ENCODE assay signal across 11 cellular contexts in genomic region chr4:1873776-1874175, GRCh38. TPM values are rescaled to one million over a fixed set of nuclear protein-coding genes. Genes with fewer than 3 reads are reported as not detected.
DNase-seq lines count a peak whose midpoint lies in the region; ATAC-seq, FAIRE-seq and TF ChIP-seq lines count a peak whose summit lies in the region.
"Had no signal": no experiment of that assay in that cellular context is flagged by ENCODE, and none has a peak within 500 bp of the region (broad histone marks: within the 10 kb centered on the region; RNA-seq: fewer than 3 reads in every experiment).

No MANE protein-coding gene starts in this region.

- TF ChIP-seq POLR2A in GM12878 (IDR thresholded peaks at IDR 0.05; ENCODE audit: low read depth, low read length): no peak

- H3K36me3 Mint-ChIP-seq in T-helper 1 cell treated with Interleukin-12 subunit alpha and Interleukin-12 subunit beta and Interleukin-4 antibody, amounts not matched to agents 30 μg/mL and 1 μg/mL, for 36 hours (ENCODE audit: low read depth): peaks cover 8% of the 10 kb centered on the region
- peaks cover 3% of the 10 kb centered on the region for H3K36me3 Mint-ChIP-seq in neural crest cell (ENCODE audit: low read depth)

- in situ Hi-C loops in GM12878 (cut with MboI): no loop called here

- POLR2A ChIA-PET in GM12878 (lab: Charles Lee): interaction anchor here (0.9 to 3.3 kb wide), 5 partner anchors 10 to 41 kb away, joined by 3 to 10 read pairs (median 6); partner anchors contain the start of gene LETM1

- WGBS in GM12878 (ENCODE audit: insufficient coverage, insufficient replicate concordance, low lambda C conversion rate, missing lambda C conversion rate): 35% methylated on average over 3 of the region's 3 CpGs

- BruUV-seq in GM12878 (replicated peaks; lab: Mats Ljungman, UMichigan): no TSS peak

- SMC1A ChIA-PET in GM12878 (lab: Charles Lee; ENCODE audit: uncharacterized antibody, unreplicated experiment): interaction anchor here (1.4 to 2.1 kb wide), 3 partner anchors 9 to 40 kb away, joined by 5 to 17 read pairs (median 5); no protein-coding TSS in a partner anchor

- H4K20me1 ChIP-seq in Karpas-422 (ENCODE audit: insufficient read depth, low read depth, low read length) (peaks cover 9% of the 10 kb centered on the region; the same call in 1 of the 2 replicates), GM12878 (ENCODE audit: control insufficient read depth, insufficient read depth) (no peaks in the 10 kb centered on the region; the same call in none of the 2 replicates)

- intact Hi-C loops in GM12878 (cut with micrococcal nuclease; ENCODE audit: unreplicated experiment): loop anchor here (2.0 to 10.0 kb wide), 3 partner anchors 25 to 541 kb away; partner anchors contain the start of genes CFAP99, SLBP and ZFYVE28

- H3K79me2 ChIP-seq in Karpas-422 (ENCODE audit: low read length): peaks cover 70% of the 10 kb centered on the region
- H3K79me2 ChIP-seq in GM12878 (ENCODE audit: control insufficient read depth, insufficient read depth, low read length): peaks cover 75% of the 10 kb centered on the region

- no peak for TF ChIP-seq RAD21 in GM12878 (IDR thresholded peaks at IDR 0.05; ENCODE audit: insufficient read depth, low read depth, low read length)

- peak overlapping the region; percentile 99 for H3K4me3 Mint-ChIP-seq in T-helper 1 cell treated with Interleukin-12 subunit alpha and Interleukin-12 subunit beta and Interleukin-4 antibody, amounts not matched to agents 30 μg/mL and 1 μg/mL, for 36 hours
- peak overlapping the region; percentile 90 for H3K4me3 Mint-ChIP-seq in neural crest cell

- no peaks in the 10 kb centered on the region for H3K27me3 Mint-ChIP-seq in T-helper 1 cell treated with Interleukin-12 subunit alpha and Interleukin-12 subunit beta and Interleukin-4 antibody, amounts not matched to agents 30 μg/mL and 1 μg/mL, for 36 hours (ENCODE audit: low read depth)
- peaks cover 4% of the 10 kb centered on the region for H3K27me3 Mint-ChIP-seq in neural crest cell (ENCODE audit: low read depth)

- H3K9ac ChIP-seq in Karpas-422 (ENCODE audit: low read length) (peak overlapping the region; percentile 97), GM12878 (ENCODE audit: control insufficient read depth, insufficient read depth, low read length) (peak overlapping the region; percentile 88)

- no peaks in the 10 kb centered on the region for H3K9me3 ChIP-seq in Karpas-422 (ENCODE audit: low read length)
- H3K9me3 ChIP-seq in GM12878 (replicated peaks; ENCODE audit: control insufficient read depth, insufficient read depth, low read length): no peaks in the 10 kb centered on the region
- H3K9me3 ChIP-seq: adrenal gland had no signal

- peak overlapping the region; percentile 94; the same call in 1 of the 2 replicates for H3K4me3 ChIP-seq in Karpas-422 (ENCODE audit: low read length)
- H3K4me3 ChIP-seq in GM12878: peak overlapping the region; percentile 74; the same call in 1 of the 2 replicates
- H3K4me3 ChIP-seq: adrenal gland had no signal

- FAIRE-seq in GM12878 (lab: Jason Lieb, UNC): no peak
- FAIRE-seq: TTC549 had no signal

- H3K27ac Mint-ChIP-seq in T-helper 1 cell treated with Interleukin-12 subunit alpha and Interleukin-12 subunit beta and Interleukin-4 antibody, amounts not matched to agents 30 μg/mL and 1 μg/mL, for 36 hours: peak overlapping the region; percentile 97
- H3K27ac Mint-ChIP-seq in neural crest cell (ENCODE audit: unreplicated experiment): no peak overlapping the region

- H3K9me2 ChIP-seq in Karpas-422 (replicated peaks; ENCODE audit: insufficient read depth, low read length): no peaks in the 10 kb centered on the region

- peaks cover 33% of the 10 kb centered on the region for H3K4me1 ChIP-seq in Karpas-422 (ENCODE audit: low read length)
- H3K4me1 ChIP-seq in GM12878 (ENCODE audit: control insufficient read depth, insufficient read depth, low read length): peaks cover 26% of the 10 kb centered on the region

- no peak for ATAC-seq in GM12878

- TF ChIP-seq EP300 in GM12878 (IDR thresholded peaks at IDR 0.05; ENCODE audit: borderline replicate concordance in 1 of 2, control insufficient read depth in 1 of 2, low read depth in 2 of 2, low read length in 2 of 2): no peak

- CTCF ChIA-PET in GM12878 (lab: Yijun Ruan, JAX): interaction anchor here (1.2 to 2.7 kb wide), 4 partner anchors 12 to 181 kb away, joined by 3 to 17 read pairs (median 6); no protein-coding TSS in a partner anchor

- H3K36me3 ChIP-seq in Karpas-422 (ENCODE audit: insufficient read depth, low read length): no peaks in the 10 kb centered on the region
- H3K36me3 ChIP-seq in GM12878 (ENCODE audit: control insufficient read depth in 2 of 2, insufficient read depth in 2 of 2, low read length in 1 of 2): peaks cover 0 to 2% of the 10 kb centered on the region in 2 experiments; a peak in 3 of 4 replicates
- H3K36me3 ChIP-seq: adrenal gland had no signal

- H3K27ac ChIP-seq in Karpas-422 (ENCODE audit: low read length) (peak overlapping the region; percentile 78), GM12878 (ENCODE audit: control insufficient read depth, insufficient read depth) (peak overlapping the region; percentile 33)
- H3K27ac ChIP-seq: adrenal gland had no signal

- no peaks in the 10 kb centered on the region for H3K9me3 Mint-ChIP-seq in T-helper 1 cell treated with Interleukin-12 subunit alpha and Interleukin-12 subunit beta and Interleukin-4 antibody, amounts not matched to agents 30 μg/mL and 1 μg/mL, for 36 hours
- H3K9me3 Mint-ChIP-seq in neural crest cell: no peaks in the 10 kb centered on the region

- DNase-seq in T-helper 1 cell (no peak), Karpas-422 (no peak), GM12878 (ENCODE audit: low read depth, low spot score) (no peak), neural crest cell (ENCODE audit: low read depth, low spot score) (no peak), cerebellar cortex (ENCODE audit: low spot score) (no peak), AML-193 (lab: John Stamatoyannopoulos, UW) (no peak)
- no peak for DNase-seq in stimulated activated CD4-positive, alpha-beta T cell treated with anti-CD3 and anti-CD28 coated beads, Interleukin-15, amount 100 ng/mL, for 24 hours
- DNase-seq: adrenal gland, trophoblast cell had no signal

- H2AFZ ChIP-seq in Karpas-422 (ENCODE audit: low read length): no peak overlapping the region
- H2AFZ ChIP-seq in GM12878 (ENCODE audit: control insufficient read depth, low read depth, low read length): no peak overlapping the region

- peaks cover 48% of the 10 kb centered on the region for H3K4me1 Mint-ChIP-seq in T-helper 1 cell treated with Interleukin-12 subunit alpha and Interleukin-12 subunit beta and Interleukin-4 antibody, amounts not matched to agents 30 μg/mL and 1 μg/mL, for 36 hours (ENCODE audit: low read depth)
- H3K4me1 Mint-ChIP-seq in neural crest cell: peaks cover 49% of the 10 kb centered on the region

- peak overlapping the region; percentile 84 for H3K4me2 ChIP-seq in Karpas-422 (ENCODE audit: low read depth, low read length, poor library complexity, severe bottlenecking)
- peak overlapping the region; percentile 46 for H3K4me2 ChIP-seq in GM12878 (ENCODE audit: control insufficient read depth, insufficient read depth)

- RAD21 ChIA-PET in GM12878 (lab: Charles Lee; ENCODE audit: unreplicated experiment): interaction anchor here (0.8 to 1.5 kb wide), 3 partner anchors 20 to 135 kb away, joined by 3 to 4 read pairs (median 3); partner anchors contain the start of gene NELFA

- TF ChIP-seq CTCF in GM12878 (IDR thresholded peaks at IDR 0.05 in 2 of 3, conservative IDR thresholded peaks at IDR 0.05 in 1 of 3; ENCODE audit: control insufficient read depth in 2 of 3, extremely low read depth in 1 of 3, insufficient read depth in 1 of 3, low read depth in 3 of 3, low read length in 3 of 3) (no peak), neural crest cell (conservative IDR thresholded peaks at IDR 0.05) (no peak)

- H3K27me3 ChIP-seq in Karpas-422 (ENCODE audit: low read length): no peaks in the 10 kb centered on the region
- no peaks in the 10 kb centered on the region for H3K27me3 ChIP-seq in GM12878 (replicated peaks in 1 of 2; ENCODE audit: control insufficient read depth in 2 of 2, insufficient read depth in 2 of 2, low read length in 1 of 2)
- H3K27me3 ChIP-seq: adrenal gland had no signal

RNA-seq across cellular contexts. Expression of gene NSD2, which starts 2.6 kb away (rescaled TPM):
- 54.9 and 64.9 TPM in 2 replicates for total RNA-seq in Karpas-422 (2014; rRNA removed; shearing (Covaris generic); ENCODE audit: low replicate concordance)
- total RNA-seq in GM12878 (2013; cell fraction: nucleolus; rRNA removed): 179 and 184 TPM in 2 replicates
- total RNA-seq in GM12878 (2014; rRNA removed) (72.5 and 73.1 TPM in 2 replicates), GM12878 (2014; rRNA removed; fragmentation: Illumina TruSeq; extraction: Trizol) (71.4 and 74.7 TPM in 2 replicates), GM12878 (2021) (137 and 139 TPM in 2 replicates), neural crest cell (269 and 274 TPM in 2 replicates)
- polyA plus RNA-seq in GM12878 (2011; ENCODE audit: low read depth): 25.3 TPM
- polyA plus RNA-seq in GM12878 (2011; rRNA removed) (44.9 and 50.2 TPM in 2 replicates), GM12878 (2014; fragmentation: Illumina TruSeq; extraction: Trizol) (83.4 and 85.0 TPM in 2 replicates), GM12878 (2014; fragmentation: Nextera tagmentation; extraction: Ambion mirVana) (1 to 10 TPM; 8.6 to 9.3 TPM), GM12878 (2014; rRNA removed) (72.6 and 74.8 TPM in 2 replicates), GM12878 (2016; fragmentation: Nextera tagmentation; extraction: Ambion mirVana) (10 to 100 TPM; 42.2 to 62.0 TPM)
- 38.5 and 43.7 TPM in 2 replicates for polyA plus RNA-seq in GM12878 (2011; cell fraction: cytosol; rRNA removed)
- polyA plus RNA-seq in GM12878 (2011; cell fraction: nucleus; rRNA removed): 90.6 and 120 TPM in 2 replicates
- polyA plus RNA-seq in GM12878 (2012): 39.9 and 45.7 TPM in 2 replicates
- polyA minus RNA-seq in GM12878 (2011; rRNA and poly(A)+ RNA removed): 76.8 and 101 TPM in 2 replicates
- polyA minus RNA-seq in GM12878 (2011; cell fraction: cytosol; rRNA and poly(A)+ RNA removed): 43.8 and 49.9 TPM in 2 replicates
- polyA minus RNA-seq in GM12878 (2011; cell fraction: nucleus; rRNA and poly(A)+ RNA removed): 42.9 and 83.7 TPM in 2 replicates

RNA-seq across cellular contexts. Expression of gene LETM1, which starts 17.8 kb away (rescaled TPM):
- total RNA-seq in Karpas-422 (2014; rRNA removed; shearing (Covaris generic); ENCODE audit: low replicate concordance): 25.2 and 75.1 TPM in 2 replicates
- total RNA-seq in GM12878 (2013; cell fraction: nucleolus; rRNA removed): 75.9 and 85.3 TPM in 2 replicates
- 50.4 and 57.8 TPM in 2 replicates for total RNA-seq in GM12878 (2014; rRNA removed)
- 23.9 and 24.4 TPM in 2 replicates for total RNA-seq in GM12878 (2014; rRNA removed; fragmentation: Illumina TruSeq; extraction: Trizol)
- total RNA-seq in GM12878 (2021): 59.6 and 65.2 TPM in 2 replicates
- polyA plus RNA-seq in GM12878 (2011; ENCODE audit: low read depth): 9.8 TPM
- 9.6 and 18.4 TPM in 2 replicates for polyA plus RNA-seq in GM12878 (2011; rRNA removed)
- polyA plus RNA-seq in GM12878 (2011; cell fraction: cytosol; rRNA removed): 18.0 and 26.3 TPM in 2 replicates
- 124 and 166 TPM in 2 replicates for polyA plus RNA-seq in GM12878 (2011; cell fraction: nucleus; rRNA removed)
- 17.0 and 20.1 TPM in 2 replicates for polyA plus RNA-seq in GM12878 (2012)
- polyA plus RNA-seq in GM12878 (2014; fragmentation: Illumina TruSeq; extraction: Trizol): 8.5 and 18.5 TPM in 2 replicates
- polyA plus RNA-seq in GM12878 (2014; fragmentation: Nextera tagmentation; extraction: Ambion mirVana): 1 to 10 TPM; 2.6 to 4.0 TPM
- 36.0 and 46.4 TPM in 2 replicates for polyA plus RNA-seq in GM12878 (2014; rRNA removed)
- 10 to 100 TPM; 37.3 to 39.4 TPM for polyA plus RNA-seq in GM12878 (2016; fragmentation: Nextera tagmentation; extraction: Ambion mirVana)
- polyA minus RNA-seq in GM12878 (2011; rRNA and poly(A)+ RNA removed): 30.1 and 65.7 TPM in 2 replicates
- 28.0 and 28.7 TPM in 2 replicates for polyA minus RNA-seq in GM12878 (2011; cell fraction: cytosol; rRNA and poly(A)+ RNA removed)
- 38.6 and 52.8 TPM in 2 replicates for polyA minus RNA-seq in GM12878 (2011; cell fraction: nucleus; rRNA and poly(A)+ RNA removed)
- 59.5 and 60.6 TPM in 2 replicates for total RNA-seq in neural crest cell
